In genomic region chr15:76311071-76311956, GRCh38 we compare ENCODE assay signal across 8 cellular contexts. TPM values are rescaled to one million over a fixed set of nuclear protein-coding genes. Genes with fewer than 3 reads are reported as not detected.
A peak's percentile ranks its signal among the peaks of the same experiment; 100 is the strongest.
DNase-seq lines count a peak whose midpoint lies in the region; ATAC-seq and TF ChIP-seq lines count a peak whose summit lies in the region.

Gene ETFA (minus strand): TSS chr15:76311469. CDS start chr15:76311388, 81 bp downstream.

- H3K4me1 ChIP-seq in ovary (ENCODE audit: insufficient read depth): peaks cover 6% of the 10 kb centered on the region
- H3K4me1 ChIP-seq in thymus (ENCODE audit: control insufficient read depth, insufficient read depth, low read length): peaks cover 7% of the 10 kb centered on the region

- TF ChIP-seq EP300 in ovary (IDR thresholded peaks at IDR 0.05): no peak

- H3K27me3 Mint-ChIP-seq in activated naive CD8-positive, alpha-beta T cell: no peaks in the 10 kb centered on the region

- H3K27me3 ChIP-seq in ovary: no peaks in the 10 kb centered on the region
- H3K27me3 ChIP-seq in thymus (ENCODE audit: control insufficient read depth, insufficient read depth): no peaks in the 10 kb centered on the region

- peak; percentile 92 for DNase-seq in NCI-H1105 (lab: John Stamatoyannopoulos, UW)
- DNase-seq in SKM-1 treated with dmso at 0.1 percent for 144 hours (lab: John Stamatoyannopoulos, UW; ENCODE audit: unreplicated experiment): peak; percentile 96
- DNase-seq in head of caudate nucleus: peak; percentile 78 to 96 (median 91)
- DNase-seq in ovary: peak; percentile 96 to 98 (median 96)

- peak within 1 kb of the TSS; percentile 39 to 63 for H3K27ac ChIP-seq in ovary
- H3K27ac ChIP-seq in thymus (ENCODE audit: low read depth): peak within 1 kb of the TSS; percentile 71

- WGBS in ovary, 3 donors: 0% methylated on average over 51 to 60 of the region's 60 CpGs
- WGBS in thymus: 2% methylated on average over 60 of the region's 60 CpGs

- TF ChIP-seq POLR2A in GM10847 (IDR thresholded peaks at IDR 0.05; ENCODE audit: extremely low read depth, insufficient read length) (peak; percentile 94), ovary (IDR thresholded peaks at IDR 0.05) (peak; percentile 84)

- no peak for TF ChIP-seq CTCF in ovary (IDR thresholded peaks at IDR 0.05)

- H3K36me3 Mint-ChIP-seq in activated naive CD8-positive, alpha-beta T cell: no peaks in the 10 kb centered on the region

- peak within 1 kb of the TSS; percentile 92 for H3K4me3 Mint-ChIP-seq in activated naive CD8-positive, alpha-beta T cell

- H3K36me3 ChIP-seq in ovary: no peaks in the 10 kb centered on the region
- no peaks in the 10 kb centered on the region for H3K36me3 ChIP-seq in thymus (ENCODE audit: control insufficient read depth, insufficient read depth)

- peaks cover 36% of the 10 kb centered on the region for H3K4me1 Mint-ChIP-seq in activated naive CD8-positive, alpha-beta T cell (ENCODE audit: low read depth)

- intact Hi-C loops in head of caudate nucleus (cut with DNase I) (no loop called here), ovary (cut with DNase I) (no loop called here)

- peak within 1 kb of the TSS; percentile 80 for H3K27ac Mint-ChIP-seq in activated naive CD8-positive, alpha-beta T cell

- no peaks in the 10 kb centered on the region for H3K9me3 Mint-ChIP-seq in activated naive CD8-positive, alpha-beta T cell (ENCODE audit: low read depth)

- ATAC-seq in HG02642 (IDR thresholded peaks at IDR 0.05; ENCODE audit: poor library complexity, unreplicated experiment): peak; percentile 99

- H3K9me3 ChIP-seq in ovary: no peaks in the 10 kb centered on the region
- no peaks in the 10 kb centered on the region for H3K9me3 ChIP-seq in thymus (ENCODE audit: control insufficient read depth)

- H3K4me3 ChIP-seq in ovary: peak within 1 kb of the TSS; percentile 83
- peak within 1 kb of the TSS; percentile 80 for H3K4me3 ChIP-seq in thymus (ENCODE audit: low read length)

RNA-seq across cellular contexts. Expression of gene ETFA, which starts in this region (rescaled TPM):
- total RNA-seq in ovary: 10 to 100 TPM; 45.8 to 79.0 (median 71.7) TPM
- polyA plus RNA-seq in ovary (10 to 100 TPM; 46.7 to 97.4 TPM), thymus (83.5 TPM)

Comparison
In these comparisons a context has a peak if more than half of its experiments do, and no peak if none do; other contexts are left out.
1. Peak in every context shown above with its lines: DNase-seq, ATAC-seq, H3K4me3 ChIP-seq and H3K27ac ChIP-seq.